14 cellular contexts compared by ENCODE assay signal in genomic region chr2:132871829-132872228, GRCh38.
"Had no signal": no experiment of that assay in that cellular context is flagged by ENCODE, and none has a peak within 500 bp of the region (broad histone marks: within the 10 kb centered on the region; RNA-seq: fewer than 3 reads in every experiment).

No MANE protein-coding gene starts in this region.

- H3K4me1 ChIP-seq: gastrocnemius medialis, psoas muscle, right lobe of liver, spleen had no signal

- H3K4me1 Mint-ChIP-seq: activated CD8-positive, alpha-beta memory T cell treated with anti-CD3 and anti-CD28 coated beads, Interleukin-2, amount 10 ng/mL, durations not matched to agents 7 days and 5 days; activated naive CD4-positive, alpha-beta T cell treated with anti-CD3 and anti-CD28 coated beads, Interleukin-2, amount 10 ng/mL, durations not matched to agents 7 days and 5 days; stimulated activated naive CD8-positive, alpha-beta T cell treated with anti-CD3 and anti-CD28 coated beads, Interleukin-15, amount 100 ng/mL, for 72 hours had no signal

- H3K9me3 Mint-ChIP-seq: activated CD4-positive, alpha-beta memory T cell treated with anti-CD3 and anti-CD28 coated beads for 36 hours; stimulated activated naive CD8-positive, alpha-beta T cell treated with anti-CD3 and anti-CD28 coated beads, Interleukin-15, amount 100 ng/mL, for 72 hours; type B pancreatic cell had no signal

- H3K36me3 Mint-ChIP-seq: activated CD4-positive, alpha-beta memory T cell treated with anti-CD3 and anti-CD28 coated beads for 36 hours; activated CD8-positive, alpha-beta memory T cell treated with anti-CD3 and anti-CD28 coated beads, Interleukin-2, amount 10 ng/mL, durations not matched to agents 7 days and 5 days; activated naive CD4-positive, alpha-beta T cell treated with anti-CD3 and anti-CD28 coated beads, Interleukin-2, amount 10 ng/mL, durations not matched to agents 7 days and 5 days; type B pancreatic cell had no signal

- H3K27me3 ChIP-seq: gastrocnemius medialis, heart right ventricle, right lobe of liver, spleen had no signal

- H3K9me3 ChIP-seq: gastrocnemius medialis, heart right ventricle, left ventricle myocardium inferior, psoas muscle, right lobe of liver, spleen had no signal

- H3K27ac Mint-ChIP-seq: activated CD4-positive, alpha-beta memory T cell treated with anti-CD3 and anti-CD28 coated beads for 36 hours; activated CD8-positive, alpha-beta memory T cell treated with anti-CD3 and anti-CD28 coated beads, Interleukin-2, amount 10 ng/mL, durations not matched to agents 7 days and 5 days; activated naive CD4-positive, alpha-beta T cell treated with anti-CD3 and anti-CD28 coated beads, Interleukin-2, amount 10 ng/mL, durations not matched to agents 7 days and 5 days; stimulated activated naive CD8-positive, alpha-beta T cell treated with anti-CD3 and anti-CD28 coated beads, Interleukin-15, amount 100 ng/mL, for 72 hours; type B pancreatic cell had no signal

- ATAC-seq: activated CD8-positive, alpha-beta memory T cell treated with anti-CD3 and anti-CD28 coated beads, Interleukin-2, amount 10 ng/mL, durations not matched to agents 7 days and 5 days; gastrocnemius medialis; psoas muscle; right lobe of liver; stimulated activated naive CD8-positive, alpha-beta T cell treated with anti-CD3 and anti-CD28 coated beads, Interleukin-15, amount 100 ng/mL, for 72 hours had no signal

- H3K36me3 ChIP-seq: gastrocnemius medialis, heart right ventricle, left ventricle myocardium inferior, right lobe of liver, spleen had no signal

- H3K27ac ChIP-seq: gastrocnemius medialis, heart right ventricle, left ventricle myocardium inferior, psoas muscle, right lobe of liver, spleen had no signal

- H3K4me3 Mint-ChIP-seq: activated CD4-positive, alpha-beta memory T cell treated with anti-CD3 and anti-CD28 coated beads for 36 hours; activated CD8-positive, alpha-beta memory T cell treated with anti-CD3 and anti-CD28 coated beads, Interleukin-2, amount 10 ng/mL, durations not matched to agents 7 days and 5 days; activated naive CD4-positive, alpha-beta T cell treated with anti-CD3 and anti-CD28 coated beads, Interleukin-2, amount 10 ng/mL, durations not matched to agents 7 days and 5 days; stimulated activated naive CD8-positive, alpha-beta T cell treated with anti-CD3 and anti-CD28 coated beads, Interleukin-15, amount 100 ng/mL, for 72 hours; type B pancreatic cell had no signal

- DNase-seq: activated CD4-positive, alpha-beta memory T cell treated with anti-CD3 and anti-CD28 coated beads for 36 hours; activated CD4-positive, alpha-beta T cell treated with anti-CD3 and anti-CD28 coated beads for 1 hour; activated CD8-positive, alpha-beta memory T cell treated with anti-CD3 and anti-CD28 coated beads, Interleukin-2, amount 10 ng/mL, durations not matched to agents 7 days and 5 days; activated naive CD4-positive, alpha-beta T cell treated with anti-CD3 and anti-CD28 coated beads, Interleukin-2, amount 10 ng/mL, durations not matched to agents 7 days and 5 days; activated T-cell treated with anti-CD3 and anti-CD28 coated beads, Interleukin-2, amount 50 U/mL, for 1 hour; dermis blood vessel endothelial cell; gastrocnemius medialis; heart right ventricle; left ventricle myocardium inferior; psoas muscle; right lobe of liver; spleen; stimulated activated naive CD8-positive, alpha-beta T cell treated with anti-CD3 and anti-CD28 coated beads, Interleukin-15, amount 100 ng/mL, for 72 hours had no signal

- H3K4me3 ChIP-seq: gastrocnemius medialis, heart right ventricle, left ventricle myocardium inferior, psoas muscle, right lobe of liver, spleen had no signal

- H3K27me3 Mint-ChIP-seq: activated CD4-positive, alpha-beta memory T cell treated with anti-CD3 and anti-CD28 coated beads for 36 hours; activated CD8-positive, alpha-beta memory T cell treated with anti-CD3 and anti-CD28 coated beads, Interleukin-2, amount 10 ng/mL, durations not matched to agents 7 days and 5 days; activated naive CD4-positive, alpha-beta T cell treated with anti-CD3 and anti-CD28 coated beads, Interleukin-2, amount 10 ng/mL, durations not matched to agents 7 days and 5 days; stimulated activated naive CD8-positive, alpha-beta T cell treated with anti-CD3 and anti-CD28 coated beads, Interleukin-15, amount 100 ng/mL, for 72 hours had no signal
